25 cellular contexts compared by ENCODE assay signal in genomic region chr5:664994-665360, GRCh38. TPM values are rescaled to one million over a fixed set of nuclear protein-coding genes. Genes with fewer than 3 reads are reported as not detected.
DNase-seq lines count a peak whose midpoint lies in the region; ATAC-seq, FAIRE-seq and TF ChIP-seq lines count a peak whose summit lies in the region.
"Had no signal": no experiment of that assay in that cellular context is flagged by ENCODE, and none has a peak within 500 bp of the region (broad histone marks: within the 10 kb centered on the region; RNA-seq: fewer than 3 reads in every experiment).

No MANE protein-coding gene starts in this region.

- H3K27me3 ChIP-seq in heart right ventricle (no peaks in the 10 kb centered on the region), K562 (ENCODE audit: control insufficient read depth in 2 of 2, insufficient read depth in 2 of 2, low read length in 2 of 2) (no peaks in the 10 kb centered on the region), lower lobe of right lung (ENCODE audit: low read depth) (no peaks in the 10 kb centered on the region), thyroid gland (no peaks in the 10 kb centered on the region), H9 (ENCODE audit: insufficient read depth, low read length) (no peaks in the 10 kb centered on the region)

- H3K4ac ChIP-seq in H9 (ENCODE audit: low read depth, low read length): no peak overlapping the region

- H3K56ac ChIP-seq in H9 (ENCODE audit: insufficient read length, low read depth, low read length): no peak overlapping the region

- H3K27me3 Mint-ChIP-seq in H9 (ENCODE audit: low read depth): no peaks in the 10 kb centered on the region
- H3K27me3 Mint-ChIP-seq: CD8-positive, alpha-beta memory T cell had no signal

- ATAC-seq in Right ventricle myocardium superior (ENCODE audit: poor library complexity) (no peak), heart right ventricle (no peak), K562 (no peak), lower lobe of right lung (no peak), GM21717 (IDR thresholded peaks at IDR 0.05; ENCODE audit: unreplicated experiment) (no peak)
- ATAC-seq: Panc1 had no signal

- peaks cover 15% of the 10 kb centered on the region for H4K20me1 ChIP-seq in K562 (replicated peaks; ENCODE audit: control insufficient read depth, insufficient read depth, low read length)
- H4K20me1 ChIP-seq in H9 (ENCODE audit: control insufficient read depth, insufficient read depth, insufficient read length): no peaks in the 10 kb centered on the region

- peaks cover 0 to 4% (median 0%) of the 10 kb centered on the region in 9 donors for H3K4me1 ChIP-seq in heart right ventricle
- peaks cover 0 to 54% of the 10 kb centered on the region in 2 experiments; a peak in 3 of 5 replicates for H3K4me1 ChIP-seq in K562 (replicated peaks in 1 of 2; ENCODE audit: control insufficient read depth in 2 of 2, insufficient read depth in 2 of 2, low read length in 2 of 2)
- no peaks in the 10 kb centered on the region for H3K4me1 ChIP-seq in lower lobe of right lung
- H3K4me1 ChIP-seq in thyroid gland: peaks cover 18 to 30% of the 10 kb centered on the region in 2 donors
- H3K4me1 ChIP-seq in H9 (ENCODE audit: insufficient read depth, low read length): no peaks in the 10 kb centered on the region

- H2BK20ac ChIP-seq in H9 (ENCODE audit: low read depth, low read length, poor library complexity, severe bottlenecking): no peak overlapping the region

- H3K23ac ChIP-seq in H9 (ENCODE audit: insufficient read length, low read depth, low read length): no peak overlapping the region

- H3T11ph ChIP-seq in H9 (ENCODE audit: low read length): no peak overlapping the region

- no peaks in the 10 kb centered on the region for H3K23me2 ChIP-seq in H9 (ENCODE audit: insufficient read length, low read depth, low read length, poor library complexity, severe bottlenecking)

- no peak overlapping the region for H2AK5ac ChIP-seq in H9 (ENCODE audit: insufficient read length, low read length)

- no peaks in the 10 kb centered on the region for H3K79me2 ChIP-seq in K562 (ENCODE audit: control insufficient read depth, insufficient read depth, low read length)
- H3K79me2 ChIP-seq in H9 (ENCODE audit: insufficient read depth, low read length): no peaks in the 10 kb centered on the region

- no peak overlapping the region for H3K18ac ChIP-seq in H9 (ENCODE audit: insufficient read length, low read depth, low read length)

- BruUV-seq in K562 (replicated peaks; lab: Mats Ljungman, UMichigan): no TSS peak

- H3K4me3 ChIP-seq in heart right ventricle (no peak overlapping the region), K562 (no peak overlapping the region), lower lobe of right lung (no peak overlapping the region), thyroid gland (replicated peaks in 1 of 3) (no peak overlapping the region)
- H3K4me3 ChIP-seq: GM23338 had no signal

- no peaks in the 10 kb centered on the region for H3K9me1 ChIP-seq in K562 (ENCODE audit: control insufficient read depth, insufficient read depth, low read length)

- no peak overlapping the region for H4K91ac ChIP-seq in H9 (ENCODE audit: insufficient read length, low read depth, low read length)

- no peak for TF ChIP-seq POLR2A in K562 (conservative IDR thresholded peaks at IDR 0.05)
- no peak for TF ChIP-seq POLR2A in thyroid gland (IDR thresholded peaks at IDR 0.05)

- FAIRE-seq in K562 (lab: Jason Lieb, UNC): no peak
- FAIRE-seq: GM18507 had no signal

- DNase-seq in Right ventricle myocardium superior: peak; percentile 42
- DNase-seq in heart right ventricle: no peak
- DNase-seq in K562 (ENCODE audit: extremely low read depth in 1 of 4, low spot score in 3 of 4): no peak
- peak; percentile 38 for DNase-seq in lower lobe of right lung
- no peak for DNase-seq in thyroid gland
- DNase-seq in H9: no peak
- no peak for DNase-seq in activated CD4-positive, alpha-beta T cell treated with anti-CD3 and anti-CD28 coated beads, Interleukin-2, amount 50 U/mL, for 48 hours
- DNase-seq: AML-193; C1 segment of cervical spinal cord; Calu3; CD8-positive, alpha-beta memory T cell; GDM1; HCEC 1CT; KG1; NCI-H1092; NCI-H1436 treated with DMSO at 0.1 percent for 48 hours; NCI-H2227 treated with DMSO at 0.1 percent for 48 hours; NCI-H510A treated with DMSO at 0.1 percent for 48 hours; NCI-H774; NK-92 treated with Interleukin-12 subunit alpha and Interleukin-12 subunit beta, amount 100 ng/mL, for 24 hours had no signal

- H3K27ac ChIP-seq in heart right ventricle (no peak overlapping the region), K562 (ENCODE audit: extremely low read depth, low read depth, low read length) (no peak overlapping the region), lower lobe of right lung (no peak overlapping the region), thyroid gland (peak overlapping the region; percentile 39 to 99 (median 86)), H9 (ENCODE audit: insufficient read length, low read depth, low read length) (no peak overlapping the region)
- H3K27ac ChIP-seq: HL-60 had no signal

- H3K4me3 Mint-ChIP-seq in H9: no peak overlapping the region
- H3K4me3 Mint-ChIP-seq: CD8-positive, alpha-beta memory T cell; GM23338 had no signal

- H2AFZ ChIP-seq in K562 (ENCODE audit: low read depth, low read length): no peak overlapping the region
- H2AFZ ChIP-seq in H9 (ENCODE audit: low read length): no peak overlapping the region
- H2AFZ ChIP-seq: GM23338 had no signal

- intact Hi-C loops in Right ventricle myocardium superior (cut with DNase I): no loop called here
- intact Hi-C loops in heart right ventricle (cut with DNase I): no loop called here
- intact Hi-C loops in K562 (cut with micrococcal nuclease): no loop called here
- intact Hi-C loops in lower lobe of right lung (cut with DNase I): no loop called here
- intact Hi-C loops in thyroid gland (cut with DNase I): no loop called here

- no peak overlapping the region for H3K14ac ChIP-seq in H9 (ENCODE audit: insufficient read depth, low read length)

- peaks cover 15 to 44% (median 44%) of the 10 kb centered on the region in 3 experiments for H3K36me3 Mint-ChIP-seq in H9 (ENCODE audit: insufficient read depth in 1 of 3, low read depth in 3 of 3)

- no peaks in the 10 kb centered on the region for H3K79me1 ChIP-seq in H9 (ENCODE audit: insufficient read depth, low read depth, low read length, poor library complexity, severe bottlenecking)

- no peak overlapping the region for H2BK15ac ChIP-seq in H9 (ENCODE audit: low read depth, low read length)

- no peaks in the 10 kb centered on the region for H3K9me3 Mint-ChIP-seq in H9
- H3K9me3 Mint-ChIP-seq: CD8-positive, alpha-beta memory T cell; GM23338 had no signal

- H3K36me3 ChIP-seq in heart right ventricle (peaks cover 0 to 54% (median 0%) of the 10 kb centered on the region in 9 donors), K562 (ENCODE audit: control insufficient read depth, insufficient read depth, low read length) (peaks cover 73% of the 10 kb centered on the region; the same call in 2 of the 3 replicates), lower lobe of right lung (peaks cover 53% of the 10 kb centered on the region), thyroid gland (no peaks in the 10 kb centered on the region)

- H3K4me1 Mint-ChIP-seq in H9: no peaks in the 10 kb centered on the region
- H3K4me1 Mint-ChIP-seq: GM23338 had no signal

- H3K4me2 ChIP-seq in K562 (ENCODE audit: insufficient read depth, low read length) (no peak overlapping the region), H9 (ENCODE audit: insufficient read depth, insufficient read length, low read length) (no peak overlapping the region)
- H3K4me2 ChIP-seq: GM23338 had no signal

- TF ChIP-seq CTCF in heart right ventricle (IDR thresholded peaks at IDR 0.05): no peak
- TF ChIP-seq CTCF in K562 (IDR thresholded peaks at IDR 0.05 in 2 of 3, conservative IDR thresholded peaks at IDR 0.05 in 1 of 3; ENCODE audit: insufficient read depth in 2 of 3, low read depth in 1 of 3, low read length in 3 of 3): no peak
- no peak for TF ChIP-seq CTCF in lower lobe of right lung (IDR thresholded peaks at IDR 0.05)
- TF ChIP-seq CTCF in thyroid gland (IDR thresholded peaks at IDR 0.05): no peak
- TF ChIP-seq CTCF in H9 (conservative IDR thresholded peaks at IDR 0.05): no peak

- H4K5ac ChIP-seq in H9 (ENCODE audit: insufficient read length, low read depth, low read length): no peak overlapping the region

- WGBS in heart right ventricle, 2 donors: 94 to 97% methylated on average over 20 of the region's 20 CpGs
- 96% methylated on average over 20 of the region's 20 CpGs for WGBS in K562 (ENCODE audit: insufficient coverage, low coverage, missing lambda C conversion rate)
- 93 to 94% methylated on average over 12 to 20 of the region's 20 CpGs for WGBS in thyroid gland, 2 donors
- no CpG with 5 or more reads among the region's 20 CpGs for WGBS in H9 (ENCODE audit: extremely low coverage, insufficient read length, low lambda C conversion rate)

- H3K27ac Mint-ChIP-seq in H9: no peak overlapping the region
- H3K27ac Mint-ChIP-seq: GM23338 had no signal

- POLR2A ChIA-PET in K562 (lab: Yijun Ruan, JAX): interaction anchor here (0.6 kb wide), 1 partner anchor 51 kb away, joined by 3 read pairs; no protein-coding TSS in a partner anchor

- H2BK120ac ChIP-seq in H9 (ENCODE audit: low read depth, low read length, poor library complexity, severe bottlenecking): no peak overlapping the region

- no peaks in the 10 kb centered on the region for H3K9me3 ChIP-seq in heart right ventricle
- peaks cover 6% of the 10 kb centered on the region; the same call in 1 of the 2 replicates for H3K9me3 ChIP-seq in K562 (replicated peaks; ENCODE audit: control insufficient read depth, insufficient read depth, low read depth, low read length)
- H3K9me3 ChIP-seq in lower lobe of right lung: no peaks in the 10 kb centered on the region
- no peaks in the 10 kb centered on the region for H3K9me3 ChIP-seq in thyroid gland
- no peaks in the 10 kb centered on the region for H3K9me3 ChIP-seq in H9 (ENCODE audit: control insufficient read depth, low read depth, low read length)

- no peak for TF ChIP-seq RAD21 in K562 (CRISPR knock-in tag; conservative IDR thresholded peaks at IDR 0.05 in 1 of 2, IDR thresholded peaks at IDR 0.05 in 1 of 2)

- no peak for TF ChIP-seq EP300 in K562 (IDR thresholded peaks at IDR 0.05; ENCODE audit: low read length)

- in situ Hi-C loops in K562 (cut with MboI): no loop called here

- no peak overlapping the region for H2BK12ac ChIP-seq in H9 (ENCODE audit: insufficient read length, low read depth, low read length)

- no peak overlapping the region; a peak in 1 of 4 replicates for H3K9ac ChIP-seq in K562 (ENCODE audit: insufficient read depth in 1 of 2, low read depth in 2 of 2, low read length in 2 of 2)
- H3K9ac ChIP-seq in H9 (ENCODE audit: extremely low read depth, insufficient read length, low read length): no peak overlapping the region

- no peak overlapping the region for H4K8ac ChIP-seq in H9 (replicated peaks; ENCODE audit: insufficient read length, low read depth, low read length)

- CTCF ChIA-PET in K562 (lab: Yijun Ruan, JAX; ENCODE audit: low intra/inter-chr PET ratio): no interaction called here

- H2BK5ac ChIP-seq in H9 (ENCODE audit: insufficient read length, low read length): no peak overlapping the region

RNA-seq across cellular contexts. Expression of gene TPPP, which starts 28.2 kb away (rescaled TPM):
- total RNA-seq in Right ventricle myocardium superior: 39.7 TPM
- total RNA-seq in heart right ventricle: 10 to 100 TPM in 7 of 10 donors, 1 to 10 TPM in 3; 9.7 to 50.6 (median 12.9) TPM
- polyA plus RNA-seq in heart right ventricle: 1 to 10 TPM; 4.6 to 5.9 TPM
- 0.11 and 0.28 TPM in 2 replicates for total RNA-seq in K562 (2011; cell fraction: chromatin; rRNA removed; ENCODE audit: low replicate concordance)
- 0.13 and 0.17 TPM in 2 replicates for total RNA-seq in K562 (2011; cell fraction: nucleolus; rRNA removed)
- 0.15 TPM in 1 of 2 replicates, not detected in the other for total RNA-seq in K562 (2011; cell fraction: nucleoplasm; rRNA removed)
- total RNA-seq in K562 (2014; rRNA removed): not detected in 2 replicates
- total RNA-seq in K562 (2014; rRNA removed; fragmentation: Illumina TruSeq; extraction: Trizol): not detected in 2 replicates
- total RNA-seq in K562 (2015; rRNA removed; fragmentation: Illumina TruSeq; extraction: Trizol): not detected in 2 replicates
- 0.07 TPM in 2 replicates for total RNA-seq in K562 (2021)
- polyA plus RNA-seq in K562 (2011; rRNA removed): 0.01 and 0.03 TPM in 2 replicates
- polyA plus RNA-seq in K562 (2011; cell fraction: cytosol; rRNA removed): 0.04 and 0.06 TPM in 2 replicates
- 0.06 and 0.11 TPM in 2 replicates for polyA plus RNA-seq in K562 (2011; cell fraction: nucleus; rRNA removed)
- polyA plus RNA-seq in K562 (2012): 0.21 and 0.25 TPM in 2 replicates
- polyA plus RNA-seq in K562 (2014; fragmentation: Illumina TruSeq; extraction: Trizol): 0.01 TPM in 1 of 2 replicates, not detected in the other
- not detected for polyA plus RNA-seq in K562 (2014; fragmentation: Nextera tagmentation; extraction: Ambion mirVana)
- polyA plus RNA-seq in K562 (2014; rRNA removed): not detected in 2 replicates
- polyA minus RNA-seq in K562 (2011; rRNA and poly(A)+ RNA removed): 0.11 and 0.12 TPM in 2 replicates
- not detected in 2 replicates for polyA minus RNA-seq in K562 (2011; cell fraction: cytosol; rRNA and poly(A)+ RNA removed)
- polyA minus RNA-seq in K562 (2011; cell fraction: nucleus; rRNA and poly(A)+ RNA removed): not detected in 2 replicates
- 16.2 TPM for total RNA-seq in lower lobe of right lung
- 10 to 100 TPM in 1 of 4 donors, 1 to 10 TPM in 3; 7.2 to 11.1 (median 8.4) TPM for total RNA-seq in thyroid gland
- 0.44 and 0.48 TPM in 2 replicates for total RNA-seq in H9 (2021)

RNA-seq across cellular contexts. Expression of gene CEP72, which starts 52.8 kb away (rescaled TPM):
- total RNA-seq in Right ventricle myocardium superior (1.7 TPM), heart right ventricle (1 to 10 TPM in 7 of 10 donors, under 1 TPM in 3; 0.66 to 2.0 (median 1.4) TPM), K562 (2014; rRNA removed) (17.6 and 27.4 TPM in 2 replicates), K562 (2014; rRNA removed; fragmentation: Illumina TruSeq; extraction: Trizol) (9.4 and 11.3 TPM in 2 replicates), K562 (2015; rRNA removed; fragmentation: Illumina TruSeq; extraction: Trizol) (16.3 and 17.4 TPM in 2 replicates), K562 (2021) (33.3 and 38.1 TPM in 2 replicates), lower lobe of right lung (10.6 TPM), thyroid gland (1 to 10 TPM; 3.4 to 7.6 (median 4.6) TPM), H9 (2021) (24.8 and 26.7 TPM in 2 replicates)
- polyA plus RNA-seq in heart right ventricle (1 to 10 TPM; 1.3 to 2.4 TPM), K562 (2011; rRNA removed) (14.0 and 17.8 TPM in 2 replicates), K562 (2014; fragmentation: Illumina TruSeq; extraction: Trizol) (14.2 and 15.2 TPM in 2 replicates), K562 (2014; fragmentation: Nextera tagmentation; extraction: Ambion mirVana) (1 to 10 TPM in 1 of 2 experiments, under 1 TPM in 1; 0.89 to 1.4 TPM), K562 (2014; rRNA removed) (19.9 and 28.6 TPM in 2 replicates)
- total RNA-seq in K562 (2011; cell fraction: chromatin; rRNA removed; ENCODE audit: low replicate concordance): 124 and 152 TPM in 2 replicates
- 76.5 and 81.0 TPM in 2 replicates for total RNA-seq in K562 (2011; cell fraction: nucleolus; rRNA removed)
- total RNA-seq in K562 (2011; cell fraction: nucleoplasm; rRNA removed): 63.1 and 68.9 TPM in 2 replicates
- 11.8 and 15.1 TPM in 2 replicates for polyA plus RNA-seq in K562 (2011; cell fraction: cytosol; rRNA removed)
- 32.3 and 49.2 TPM in 2 replicates for polyA plus RNA-seq in K562 (2011; cell fraction: nucleus; rRNA removed)
- polyA plus RNA-seq in K562 (2012): 15.2 and 20.5 TPM in 2 replicates
- 23.6 and 27.4 TPM in 2 replicates for polyA minus RNA-seq in K562 (2011; rRNA and poly(A)+ RNA removed)
- polyA minus RNA-seq in K562 (2011; cell fraction: cytosol; rRNA and poly(A)+ RNA removed): 19.7 and 26.2 TPM in 2 replicates
- 40.4 and 45.3 TPM in 2 replicates for polyA minus RNA-seq in K562 (2011; cell fraction: nucleus; rRNA and poly(A)+ RNA removed)

Comparison
In these comparisons a context has a peak if more than half of its experiments do, and no peak if none do; other contexts are left out.
1. DNase-seq: peak in Right ventricle myocardium superior (single experiment) and lower lobe of right lung (single experiment); none in heart right ventricle (0 of 2), K562 (0 of 4), thyroid gland (0 of 2), H9 (single experiment) and activated CD4-positive, alpha-beta T cell treated with anti-CD3 and anti-CD28 coated beads, Interleukin-2, amount 50 U/mL, for 48 hours (0 of 2).
2. H3K27ac ChIP-seq: peak in thyroid gland (3 of 3); none in heart right ventricle (0 of 10), K562 (single experiment), lower lobe of right lung (single experiment) and H9 (single experiment).